In the genomic region with DNA sequence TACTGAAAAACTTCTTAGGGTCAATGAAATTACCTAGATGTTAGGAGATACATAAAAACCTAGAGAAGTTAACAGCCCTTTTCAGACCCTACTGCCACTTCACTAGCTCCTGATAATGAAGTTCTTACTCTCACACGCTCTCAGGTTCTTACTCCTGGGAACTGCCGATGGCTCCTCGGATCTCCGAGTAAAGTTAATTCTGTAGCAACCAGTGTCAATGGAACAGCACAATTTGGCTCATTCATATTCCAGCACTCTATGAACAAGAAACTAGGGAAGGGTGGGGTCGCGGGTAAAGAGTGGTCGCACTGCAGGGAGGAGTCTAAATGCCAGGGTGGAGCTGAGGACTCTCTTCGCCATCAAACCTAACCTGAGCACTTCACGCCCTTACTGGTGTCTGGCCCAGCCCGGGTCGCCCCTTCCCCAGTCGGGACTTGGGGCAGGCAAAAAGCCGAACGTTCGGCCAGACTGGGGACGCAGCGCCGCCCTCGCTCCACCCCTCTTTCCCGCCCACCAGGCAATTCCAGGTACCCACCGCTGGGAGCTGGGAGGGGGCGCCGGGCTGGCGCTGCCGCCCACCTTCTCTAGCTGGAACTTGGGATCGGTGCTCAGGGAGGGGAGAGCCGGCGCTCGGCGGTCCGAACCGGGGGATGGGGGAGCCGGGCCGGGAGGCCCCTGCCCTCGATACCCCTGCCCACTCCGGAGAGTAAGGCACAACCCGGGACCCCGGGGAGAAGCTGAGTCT, we compare ENCODE assay signal across 8 cellular contexts. TPM values are rescaled to one million over a fixed set of nuclear protein-coding genes. Genes with fewer than 3 reads are reported as not detected.
DNase-seq lines count a peak whose midpoint lies in the region; ATAC-seq and TF ChIP-seq lines count a peak whose summit lies in the region.

No MANE protein-coding gene starts in this region.

- H3K36me3 Mint-ChIP-seq in activated naive CD8-positive, alpha-beta T cell treated with anti-CD3 and anti-CD28 coated beads, Interleukin-2, amount 10 ng/mL, durations not matched to agents 7 days and 5 days = peaks cover 3% of the 10 kb centered on the region

- TF ChIP-seq CTCF in uterus (IDR thresholded peaks at IDR 0.05) = peak; percentile 13 to 73 (median 52)

- H3K9ac ChIP-seq in HUES64 (ENCODE audit: low read depth, low read length) = peak overlapping the region; percentile 89

- H3K27ac ChIP-seq in HUES64 (ENCODE audit: low read depth, low read length) (peak overlapping the region; percentile 92), uterus (peak overlapping the region; percentile 94 to 100)

- peaks cover 6% of the 10 kb centered on the region; the same call in 1 of the 2 replicates for H3K9me3 ChIP-seq in HUES64 (ENCODE audit: insufficient read depth, low read depth, low read length)
- H3K9me3 ChIP-seq in uterus = no peaks in the 10 kb centered on the region

- peak; percentile 27 to 55 for TF ChIP-seq POLR2A in uterus (IDR thresholded peaks at IDR 0.05)

- H3K4me1 Mint-ChIP-seq in activated naive CD8-positive, alpha-beta T cell treated with anti-CD3 and anti-CD28 coated beads, Interleukin-2, amount 10 ng/mL, durations not matched to agents 7 days and 5 days = peaks cover 9% of the 10 kb centered on the region

- peak overlapping the region; percentile 83 for H3K27ac Mint-ChIP-seq in activated naive CD8-positive, alpha-beta T cell treated with anti-CD3 and anti-CD28 coated beads, Interleukin-2, amount 10 ng/mL, durations not matched to agents 7 days and 5 days

- under 1% methylated on average over 36 of the region's 38 CpGs for WGBS in HUES64

- H3K36me3 ChIP-seq in HUES64 (ENCODE audit: insufficient read depth, low read length) (no peaks in the 10 kb centered on the region; the same call in 1 of the 2 replicates), uterus (no peaks in the 10 kb centered on the region)

- peak; percentile 95 for DNase-seq in ELF-1 (ENCODE audit: low read depth, low spot score)
- peak; percentile 32 for DNase-seq in SHP77 treated with DMSO at 0.1 percent for 48 hours (lab: John Stamatoyannopoulos, UW)
- DNase-seq in activated naive CD8-positive, alpha-beta T cell treated with anti-CD3 and anti-CD28 coated beads, Interleukin-2, amount 10 ng/mL, durations not matched to agents 7 days and 5 days = no peak
- DNase-seq in left cardiac atrium = peak; percentile 62
- DNase-seq in posterior cingulate gyrus = peak in 9 of 10 donors; percentile 16 to 92 (median 33)
- peak; percentile 72 to 74 for DNase-seq in uterus

- peaks cover 51% of the 10 kb centered on the region for H3K27me3 Mint-ChIP-seq in activated naive CD8-positive, alpha-beta T cell treated with anti-CD3 and anti-CD28 coated beads, Interleukin-2, amount 10 ng/mL, durations not matched to agents 7 days and 5 days

- peak; percentile 86 for ATAC-seq in GM21528 (IDR thresholded peaks at IDR 0.05; ENCODE audit: low FRiP score, unreplicated experiment)
- ATAC-seq in activated naive CD8-positive, alpha-beta T cell treated with anti-CD3 and anti-CD28 coated beads, Interleukin-2, amount 10 ng/mL, durations not matched to agents 7 days and 5 days (ENCODE audit: low read depth) = peak; percentile 50
- peak; percentile 85 to 92 for ATAC-seq in left cardiac atrium

- POLR2A ChIA-PET in activated naive CD8-positive, alpha-beta T cell treated with anti-CD3 and anti-CD28 coated beads, Interleukin-2, amount 10 ng/mL, durations not matched to agents 7 days and 5 days (lab: Charles Lee) = interaction anchor here (1.0 to 1.5 kb wide), 4 partner anchors 10 to 49 kb away, joined by 3 to 6 read pairs (median 4); partner anchors contain the start of gene BAG2

- H3K4me3 Mint-ChIP-seq in activated naive CD8-positive, alpha-beta T cell treated with anti-CD3 and anti-CD28 coated beads, Interleukin-2, amount 10 ng/mL, durations not matched to agents 7 days and 5 days = peak overlapping the region; percentile 93

- no peaks in the 10 kb centered on the region for H3K9me3 Mint-ChIP-seq in activated naive CD8-positive, alpha-beta T cell treated with anti-CD3 and anti-CD28 coated beads, Interleukin-2, amount 10 ng/mL, durations not matched to agents 7 days and 5 days

- H3K4me3 ChIP-seq in HUES64 (ENCODE audit: low read length) = peak overlapping the region; percentile 93
- peak overlapping the region; percentile 73 to 98 for H3K4me3 ChIP-seq in uterus

- H3K27me3 ChIP-seq in HUES64 (ENCODE audit: insufficient read depth, low read length) = no peaks in the 10 kb centered on the region
- H3K27me3 ChIP-seq in uterus = no peaks in the 10 kb centered on the region

- H3K4me1 ChIP-seq in HUES64 (ENCODE audit: insufficient read depth, low read length) (peaks cover 10% of the 10 kb centered on the region), uterus (no peaks in the 10 kb centered on the region)

- intact Hi-C loops in left cardiac atrium (cut with DNase I) (loop anchor here in 1 of 2 donors (10.0 kb wide), 1 partner anchor 97 kb away; no protein-coding TSS in a partner anchor), posterior cingulate gyrus (cut with DNase I) (loop anchor here (5.0 to 10.0 kb wide), 4 partner anchors 39 to 267 kb away; partner anchors contain the start of genes BEND6, KIAA1586 and ZNF451), uterus (cut with DNase I; ENCODE audit: low total_unique reads) (no loop called here)

RNA-seq across cellular contexts. Expression of gene RAB23, which starts 0.7 kb away (rescaled TPM):
- 14.8 TPM for polyA plus RNA-seq in HUES64 (2013, experiment 1 of 2)
- 17.7 TPM for polyA plus RNA-seq in HUES64 (2013, experiment 2 of 2)
- total RNA-seq in activated naive CD8-positive, alpha-beta T cell treated with anti-CD3 and anti-CD28 coated beads, Interleukin-2, amount 10 ng/mL, durations not matched to agents 7 days and 5 days = 1 to 10 TPM; 1.9 to 2.1 TPM
- total RNA-seq in left cardiac atrium (10 to 100 TPM; 10.7 to 13.8 TPM), uterus (10 to 100 TPM; 54.4 to 95.3 (median 68.5) TPM)

RNA-seq across cellular contexts. Expression of gene BAG2, which starts 49.2 kb away (rescaled TPM):
- 8.8 TPM for polyA plus RNA-seq in HUES64 (2013, experiment 1 of 2)
- 7.7 TPM for polyA plus RNA-seq in HUES64 (2013, experiment 2 of 2)
- total RNA-seq in activated naive CD8-positive, alpha-beta T cell treated with anti-CD3 and anti-CD28 coated beads, Interleukin-2, amount 10 ng/mL, durations not matched to agents 7 days and 5 days = 1 to 10 TPM; 7.3 to 7.6 TPM
- total RNA-seq in left cardiac atrium (10 to 100 TPM; 11.8 to 13.0 TPM), uterus (10 to 100 TPM; 23.2 to 31.7 (median 26.9) TPM)
